1 cellular context compared by ENCODE assay signal in the genomic region with DNA sequence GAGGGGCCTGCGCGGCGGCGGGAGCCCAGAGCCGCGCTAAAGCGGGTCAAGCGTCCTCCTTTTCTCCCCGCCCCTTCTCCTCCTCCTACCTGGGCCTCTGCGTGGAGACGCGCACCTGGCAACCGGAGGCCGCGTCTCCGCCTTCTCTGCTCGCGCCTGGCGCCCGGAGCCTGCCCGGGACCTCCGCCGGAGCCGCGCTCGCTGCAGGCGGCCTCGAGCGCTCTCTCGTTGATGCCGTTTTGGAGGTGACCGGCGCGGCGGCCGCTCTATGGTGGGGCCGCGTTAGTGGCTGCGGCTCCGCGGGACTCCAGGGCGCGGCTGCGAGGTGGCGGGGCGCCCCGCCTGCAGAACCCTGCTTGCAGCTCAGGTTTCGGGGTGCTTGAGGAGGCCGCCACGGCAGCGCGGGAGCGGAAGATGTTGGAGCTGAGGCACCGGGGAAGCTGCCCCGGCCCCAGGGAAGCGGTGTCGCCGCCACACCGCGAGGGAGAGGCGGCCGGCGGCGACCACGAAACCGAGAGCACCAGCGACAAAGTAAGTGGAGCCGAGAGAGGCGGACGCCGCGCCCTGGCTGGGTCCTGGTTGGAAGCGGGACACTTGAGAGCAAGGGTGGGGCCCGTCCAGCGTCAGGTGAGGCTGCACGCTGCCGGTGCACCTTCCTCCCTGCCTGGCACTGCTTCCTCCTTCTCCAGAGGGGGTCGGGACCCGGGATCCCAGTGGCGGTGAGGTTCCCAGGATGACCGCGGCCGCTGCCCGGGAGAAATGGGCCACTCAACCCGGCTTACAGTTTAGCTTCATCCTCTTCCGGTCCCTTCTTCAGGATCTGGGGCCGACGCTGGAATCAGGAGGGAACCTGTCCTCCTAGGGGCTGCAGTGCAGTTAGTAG.
TF ChIP-seq lines count a peak whose summit lies in the region.

A gene (plus strand): TSS at position 140 of the 883 bp plus-strand sequence. CDS start 275 bp downstream, at position 415.

TF ChIP-seq in HepG2, 621 proteins besides CTCF, POLR2A, EP300 and RAD21 (continued from another document):
- TF ChIP-seq, protein P1, sequence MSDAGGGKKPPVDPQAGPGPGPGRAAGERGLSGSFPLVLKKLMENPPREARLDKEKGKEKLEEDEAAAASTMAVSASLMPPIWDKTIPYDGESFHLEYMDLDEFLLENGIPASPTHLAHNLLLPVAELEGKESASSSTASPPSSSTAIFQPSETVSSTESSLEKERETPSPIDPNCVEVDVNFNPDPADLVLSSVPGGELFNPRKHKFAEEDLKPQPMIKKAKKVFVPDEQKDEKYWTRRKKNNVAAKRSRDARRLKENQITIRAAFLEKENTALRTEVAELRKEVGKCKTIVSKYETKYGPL (CRISPR knock-in tag; IDR thresholded peaks at IDR 0.05): no peak
- TF ChIP-seq U2AF2 (IDR thresholded peaks at IDR 0.05; ENCODE audit: low read depth, low read length) (no peak), MEF2D (CRISPR knock-in tag; IDR thresholded peaks at IDR 0.05) (no peak), ZSCAN9 (CRISPR knock-in tag; IDR thresholded peaks at IDR 0.05; ENCODE audit: borderline replicate concordance) (no peak), SMAD1 (CRISPR knock-in tag; IDR thresholded peaks at IDR 0.05; ENCODE audit: borderline replicate concordance, low read depth) (no peak), SNAPC2 (CRISPR knock-in tag; IDR thresholded peaks at IDR 0.05) (no peak), JUND (CRISPR knock-in tag; IDR thresholded peaks at IDR 0.05) (no peak), TCF7L2 (IDR thresholded peaks at IDR 0.05; ENCODE audit: low read depth, low read length) (no peak), ESRRA (CRISPR knock-in tag; IDR thresholded peaks at IDR 0.05; ENCODE audit: low read depth) (0 out of 2 replicates have a peak, but pooled peaks have one; percentile 30), SAP130 (CRISPR knock-in tag; IDR thresholded peaks at IDR 0.05; ENCODE audit: low read depth) (peak; percentile 54), CENPT (CRISPR knock-in tag; IDR thresholded peaks at IDR 0.05; ENCODE audit: low read depth) (no peak), YEATS4 (CRISPR knock-in tag; IDR thresholded peaks at IDR 0.05; ENCODE audit: borderline replicate concordance) (no peak; the same call in 1 of the 2 replicates), ARNTL (CRISPR knock-in tag; IDR thresholded peaks at IDR 0.05) (no peak), SP1 (IDR thresholded peaks at IDR 0.05) (no peak), SP1 (CRISPR knock-in tag; IDR thresholded peaks at IDR 0.05) (no peak), ZNF768 (CRISPR knock-in tag; IDR thresholded peaks at IDR 0.05) (0 out of 2 replicates have a peak, but pooled peaks have one; percentile 21), ZNF446 (CRISPR knock-in tag; IDR thresholded peaks at IDR 0.05) (no peak), ZNF121 (CRISPR knock-in tag; IDR thresholded peaks at IDR 0.05) (no peak), SP5 (CRISPR knock-in tag; IDR thresholded peaks at IDR 0.05; ENCODE audit: borderline replicate concordance, low read depth) (peak; percentile 2; the same call in 1 of the 2 replicates), ZFP90 (CRISPR knock-in tag; IDR thresholded peaks at IDR 0.05; ENCODE audit: borderline replicate concordance) (no peak), TRIM24 (CRISPR knock-in tag; IDR thresholded peaks at IDR 0.05) (no peak), PRMT3 (CRISPR knock-in tag; IDR thresholded peaks at IDR 0.05; ENCODE audit: borderline replicate concordance, low read depth) (0 out of 2 replicates have a peak, but pooled peaks have one; percentile 72), ZNF777 (CRISPR knock-in tag; IDR thresholded peaks at IDR 0.05) (peak; percentile 13), TAF1 (CRISPR knock-in tag; IDR thresholded peaks at IDR 0.05) (peak; percentile 34; the same call in 1 of the 2 replicates), EHMT2 (IDR thresholded peaks at IDR 0.05; ENCODE audit: borderline replicate concordance, low read depth, low read length) (no peak), ZNF878 (CRISPR knock-in tag; IDR thresholded peaks at IDR 0.05) (peak; percentile 30; the same call in 1 of the 2 replicates), ZFP82 (CRISPR knock-in tag; IDR thresholded peaks at IDR 0.05; ENCODE audit: borderline replicate concordance) (peak; percentile 35; the same call in 1 of the 2 replicates), GLI4 (CRISPR knock-in tag; IDR thresholded peaks at IDR 0.05; ENCODE audit: borderline replicate concordance) (no peak)
- TF ChIP-seq, protein P2, sequence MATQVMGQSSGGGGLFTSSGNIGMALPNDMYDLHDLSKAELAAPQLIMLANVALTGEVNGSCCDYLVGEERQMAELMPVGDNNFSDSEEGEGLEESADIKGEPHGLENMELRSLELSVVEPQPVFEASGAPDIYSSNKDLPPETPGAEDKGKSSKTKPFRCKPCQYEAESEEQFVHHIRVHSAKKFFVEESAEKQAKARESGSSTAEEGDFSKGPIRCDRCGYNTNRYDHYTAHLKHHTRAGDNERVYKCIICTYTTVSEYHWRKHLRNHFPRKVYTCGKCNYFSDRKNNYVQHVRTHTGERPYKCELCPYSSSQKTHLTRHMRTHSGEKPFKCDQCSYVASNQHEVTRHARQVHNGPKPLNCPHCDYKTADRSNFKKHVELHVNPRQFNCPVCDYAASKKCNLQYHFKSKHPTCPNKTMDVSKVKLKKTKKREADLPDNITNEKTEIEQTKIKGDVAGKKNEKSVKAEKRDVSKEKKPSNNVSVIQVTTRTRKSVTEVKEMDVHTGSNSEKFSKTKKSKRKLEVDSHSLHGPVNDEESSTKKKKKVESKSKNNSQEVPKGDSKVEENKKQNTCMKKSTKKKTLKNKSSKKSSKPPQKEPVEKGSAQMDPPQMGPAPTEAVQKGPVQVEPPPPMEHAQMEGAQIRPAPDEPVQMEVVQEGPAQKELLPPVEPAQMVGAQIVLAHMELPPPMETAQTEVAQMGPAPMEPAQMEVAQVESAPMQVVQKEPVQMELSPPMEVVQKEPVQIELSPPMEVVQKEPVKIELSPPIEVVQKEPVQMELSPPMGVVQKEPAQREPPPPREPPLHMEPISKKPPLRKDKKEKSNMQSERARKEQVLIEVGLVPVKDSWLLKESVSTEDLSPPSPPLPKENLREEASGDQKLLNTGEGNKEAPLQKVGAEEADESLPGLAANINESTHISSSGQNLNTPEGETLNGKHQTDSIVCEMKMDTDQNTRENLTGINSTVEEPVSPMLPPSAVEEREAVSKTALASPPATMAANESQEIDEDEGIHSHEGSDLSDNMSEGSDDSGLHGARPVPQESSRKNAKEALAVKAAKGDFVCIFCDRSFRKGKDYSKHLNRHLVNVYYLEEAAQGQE (IDR thresholded peaks at IDR 0.05; ENCODE audit: borderline replicate concordance in 1 of 2, low read depth in 1 of 2, low read length in 2 of 2): no peak
- TF ChIP-seq, protein P3, sequence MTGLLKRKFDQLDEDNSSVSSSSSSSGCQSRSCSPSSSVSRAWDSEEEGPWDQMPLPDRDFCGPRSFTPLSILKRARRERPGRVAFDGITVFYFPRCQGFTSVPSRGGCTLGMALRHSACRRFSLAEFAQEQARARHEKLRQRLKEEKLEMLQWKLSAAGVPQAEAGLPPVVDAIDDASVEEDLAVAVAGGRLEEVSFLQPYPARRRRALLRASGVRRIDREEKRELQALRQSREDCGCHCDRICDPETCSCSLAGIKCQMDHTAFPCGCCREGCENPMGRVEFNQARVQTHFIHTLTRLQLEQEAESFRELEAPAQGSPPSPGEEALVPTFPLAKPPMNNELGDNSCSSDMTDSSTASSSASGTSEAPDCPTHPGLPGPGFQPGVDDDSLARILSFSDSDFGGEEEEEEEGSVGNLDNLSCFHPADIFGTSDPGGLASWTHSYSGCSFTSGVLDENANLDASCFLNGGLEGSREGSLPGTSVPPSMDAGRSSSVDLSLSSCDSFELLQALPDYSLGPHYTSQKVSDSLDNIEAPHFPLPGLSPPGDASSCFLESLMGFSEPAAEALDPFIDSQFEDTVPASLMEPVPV (CRISPR knock-in tag; IDR thresholded peaks at IDR 0.05): peak; percentile 26; the same call in 1 of the 2 replicates
- TF ChIP-seq, protein P4, sequence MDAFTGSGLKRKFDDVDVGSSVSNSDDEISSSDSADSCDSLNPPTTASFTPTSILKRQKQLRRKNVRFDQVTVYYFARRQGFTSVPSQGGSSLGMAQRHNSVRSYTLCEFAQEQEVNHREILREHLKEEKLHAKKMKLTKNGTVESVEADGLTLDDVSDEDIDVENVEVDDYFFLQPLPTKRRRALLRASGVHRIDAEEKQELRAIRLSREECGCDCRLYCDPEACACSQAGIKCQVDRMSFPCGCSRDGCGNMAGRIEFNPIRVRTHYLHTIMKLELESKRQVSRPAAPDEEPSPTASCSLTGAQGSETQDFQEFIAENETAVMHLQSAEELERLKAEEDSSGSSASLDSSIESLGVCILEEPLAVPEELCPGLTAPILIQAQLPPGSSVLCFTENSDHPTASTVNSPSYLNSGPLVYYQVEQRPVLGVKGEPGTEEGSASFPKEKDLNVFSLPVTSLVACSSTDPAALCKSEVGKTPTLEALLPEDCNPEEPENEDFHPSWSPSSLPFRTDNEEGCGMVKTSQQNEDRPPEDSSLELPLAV (CRISPR knock-in tag; conservative IDR thresholded peaks at IDR 0.05; ENCODE audit: low read depth): no peak
- TF ChIP-seq, protein P5, sequence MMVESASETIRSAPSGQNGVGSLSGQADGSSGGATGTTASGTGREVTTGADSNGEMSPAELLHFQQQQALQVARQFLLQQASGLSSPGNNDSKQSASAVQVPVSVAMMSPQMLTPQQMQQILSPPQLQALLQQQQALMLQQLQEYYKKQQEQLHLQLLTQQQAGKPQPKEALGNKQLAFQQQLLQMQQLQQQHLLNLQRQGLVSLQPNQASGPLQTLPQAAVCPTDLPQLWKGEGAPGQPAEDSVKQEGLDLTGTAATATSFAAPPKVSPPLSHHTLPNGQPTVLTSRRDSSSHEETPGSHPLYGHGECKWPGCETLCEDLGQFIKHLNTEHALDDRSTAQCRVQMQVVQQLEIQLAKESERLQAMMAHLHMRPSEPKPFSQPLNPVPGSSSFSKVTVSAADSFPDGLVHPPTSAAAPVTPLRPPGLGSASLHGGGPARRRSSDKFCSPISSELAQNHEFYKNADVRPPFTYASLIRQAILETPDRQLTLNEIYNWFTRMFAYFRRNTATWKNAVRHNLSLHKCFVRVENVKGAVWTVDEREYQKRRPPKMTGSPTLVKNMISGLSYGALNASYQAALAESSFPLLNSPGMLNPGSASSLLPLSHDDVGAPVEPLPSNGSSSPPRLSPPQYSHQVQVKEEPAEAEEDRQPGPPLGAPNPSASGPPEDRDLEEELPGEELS (CRISPR knock-in tag; IDR thresholded peaks at IDR 0.05): no peak
- TF ChIP-seq, protein P6, sequence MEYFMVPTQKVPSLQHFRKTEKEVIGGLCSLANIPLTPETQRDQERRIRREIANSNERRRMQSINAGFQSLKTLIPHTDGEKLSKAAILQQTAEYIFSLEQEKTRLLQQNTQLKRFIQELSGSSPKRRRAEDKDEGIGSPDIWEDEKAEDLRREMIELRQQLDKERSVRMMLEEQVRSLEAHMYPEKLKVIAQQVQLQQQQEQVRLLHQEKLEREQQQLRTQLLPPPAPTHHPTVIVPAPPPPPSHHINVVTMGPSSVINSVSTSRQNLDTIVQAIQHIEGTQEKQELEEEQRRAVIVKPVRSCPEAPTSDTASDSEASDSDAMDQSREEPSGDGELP (IDR thresholded peaks at IDR 0.05; ENCODE audit: borderline replicate concordance, low read depth): 0 out of 2 replicates have a peak, but pooled peaks have one; percentile 0
- TF ChIP-seq, protein P7, sequence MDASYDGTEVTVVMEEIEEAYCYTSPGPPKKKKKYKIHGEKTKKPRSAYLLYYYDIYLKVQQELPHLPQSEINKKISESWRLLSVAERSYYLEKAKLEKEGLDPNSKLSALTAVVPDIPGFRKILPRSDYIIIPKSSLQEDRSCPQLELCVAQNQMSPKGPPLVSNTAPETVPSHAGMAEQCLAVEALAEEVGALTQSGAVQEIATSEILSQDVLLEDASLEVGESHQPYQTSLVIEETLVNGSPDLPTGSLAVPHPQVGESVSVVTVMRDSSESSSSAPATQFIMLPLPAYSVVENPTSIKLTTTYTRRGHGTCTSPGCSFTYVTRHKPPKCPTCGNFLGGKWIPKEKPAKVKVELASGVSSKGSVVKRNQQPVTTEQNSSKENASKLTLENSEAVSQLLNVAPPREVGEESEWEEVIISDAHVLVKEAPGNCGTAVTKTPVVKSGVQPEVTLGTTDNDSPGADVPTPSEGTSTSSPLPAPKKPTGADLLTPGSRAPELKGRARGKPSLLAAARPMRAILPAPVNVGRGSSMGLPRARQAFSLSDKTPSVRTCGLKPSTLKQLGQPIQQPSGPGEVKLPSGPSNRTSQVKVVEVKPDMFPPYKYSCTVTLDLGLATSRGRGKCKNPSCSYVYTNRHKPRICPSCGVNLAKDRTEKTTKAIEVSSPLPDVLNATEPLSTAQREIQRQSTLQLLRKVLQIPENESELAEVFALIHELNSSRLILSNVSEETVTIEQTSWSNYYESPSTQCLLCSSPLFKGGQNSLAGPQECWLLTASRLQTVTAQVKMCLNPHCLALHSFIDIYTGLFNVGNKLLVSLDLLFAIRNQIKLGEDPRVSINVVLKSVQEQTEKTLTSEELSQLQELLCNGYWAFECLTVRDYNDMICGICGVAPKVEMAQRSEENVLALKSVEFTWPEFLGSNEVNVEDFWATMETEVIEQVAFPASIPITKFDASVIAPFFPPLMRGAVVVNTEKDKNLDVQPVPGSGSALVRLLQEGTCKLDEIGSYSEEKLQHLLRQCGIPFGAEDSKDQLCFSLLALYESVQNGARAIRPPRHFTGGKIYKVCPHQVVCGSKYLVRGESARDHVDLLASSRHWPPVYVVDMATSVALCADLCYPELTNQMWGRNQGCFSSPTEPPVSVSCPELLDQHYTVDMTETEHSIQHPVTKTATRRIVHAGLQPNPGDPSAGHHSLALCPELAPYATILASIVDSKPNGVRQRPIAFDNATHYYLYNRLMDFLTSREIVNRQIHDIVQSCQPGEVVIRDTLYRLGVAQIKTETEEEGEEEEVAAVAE (CRISPR knock-in tag; IDR thresholded peaks at IDR 0.05; ENCODE audit: borderline replicate concordance): no peak
- TF ChIP-seq, protein P8, sequence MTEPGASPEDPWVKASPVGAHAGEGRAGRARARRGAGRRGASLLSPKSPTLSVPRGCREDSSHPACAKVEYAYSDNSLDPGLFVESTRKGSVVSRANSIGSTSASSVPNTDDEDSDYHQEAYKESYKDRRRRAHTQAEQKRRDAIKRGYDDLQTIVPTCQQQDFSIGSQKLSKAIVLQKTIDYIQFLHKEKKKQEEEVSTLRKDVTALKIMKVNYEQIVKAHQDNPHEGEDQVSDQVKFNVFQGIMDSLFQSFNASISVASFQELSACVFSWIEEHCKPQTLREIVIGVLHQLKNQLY (CRISPR knock-in tag; IDR thresholded peaks at IDR 0.05): no peak
